10 cellular contexts compared by ENCODE assay signal in the genomic region with DNA sequence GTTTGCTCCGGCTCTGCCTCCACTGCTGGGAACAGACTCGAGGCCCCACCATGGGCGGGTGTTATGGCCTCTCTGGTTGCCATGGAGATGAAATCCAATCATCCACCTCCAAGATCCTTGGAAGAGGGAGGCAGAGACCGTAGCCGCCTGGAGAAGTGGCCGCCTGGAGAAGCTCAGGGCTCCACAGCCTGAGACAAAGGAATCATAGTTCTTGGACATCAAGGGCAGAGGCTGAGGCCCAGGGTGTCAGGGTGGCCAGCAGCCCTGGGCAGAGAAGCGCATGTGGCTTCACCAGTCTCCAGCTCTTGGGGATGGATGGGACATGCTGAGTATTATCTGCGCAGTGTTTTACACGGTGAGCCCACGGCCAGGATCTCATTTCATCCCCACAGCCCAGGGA. TPM values are rescaled to one million over a fixed set of nuclear protein-coding genes. Genes with fewer than 3 reads are reported as not detected.
DNase-seq lines count a peak whose midpoint lies in the region; ATAC-seq and TF ChIP-seq lines count a peak whose summit lies in the region.
"Had no signal": no experiment of that assay in that cellular context is flagged by ENCODE, and none has a peak within 500 bp of the region (broad histone marks: within the 10 kb centered on the region; RNA-seq: fewer than 3 reads in every experiment).

No MANE protein-coding gene starts in this region.

- no peaks in the 10 kb centered on the region for H3K9me2 ChIP-seq in GM23248 (ENCODE audit: insufficient read depth)

- no peaks in the 10 kb centered on the region for H3K36me3 Mint-ChIP-seq in neural crest cell (ENCODE audit: low read depth)
- no peaks in the 10 kb centered on the region for H3K36me3 Mint-ChIP-seq in activated T-helper 17 cell treated with anti-CD3 and anti-CD28 coated beads, Interleukin-2, amount 50 U/mL, for 72 hours (ENCODE audit: low read depth)
- H3K36me3 Mint-ChIP-seq: activated naive CD4-positive, alpha-beta T cell treated with anti-CD3 and anti-CD28 coated beads, Interleukin-2, amount 10 ng/mL, durations not matched to agents 7 days and 5 days had no signal

- no peak overlapping the region for H3K27ac ChIP-seq in GM23248
- H3K27ac ChIP-seq in cingulate gyrus (ENCODE audit: low read depth, low read length), result peak overlapping the region; percentile 67
- H3K27ac ChIP-seq in stomach, result no peak overlapping the region
- H3K27ac ChIP-seq: thyroid gland had no signal

- H3K79me2 ChIP-seq in GM23248 (ENCODE audit: insufficient read depth), result no peaks in the 10 kb centered on the region

- H4K20me1 ChIP-seq in GM23248 (ENCODE audit: insufficient read depth), result no peaks in the 10 kb centered on the region

- no peak overlapping the region for H3K4me2 ChIP-seq in GM23248 (ENCODE audit: unreplicated experiment)

- H3K4me3 Mint-ChIP-seq in neural crest cell, result peak overlapping the region; percentile 49
- no peak overlapping the region for H3K4me3 Mint-ChIP-seq in activated T-helper 17 cell treated with anti-CD3 and anti-CD28 coated beads, Interleukin-2, amount 50 U/mL, for 72 hours
- H3K4me3 Mint-ChIP-seq: activated naive CD4-positive, alpha-beta T cell treated with anti-CD3 and anti-CD28 coated beads, Interleukin-2, amount 10 ng/mL, durations not matched to agents 7 days and 5 days had no signal

- peaks cover 45% of the 10 kb centered on the region for H3K4me1 Mint-ChIP-seq in neural crest cell
- no peaks in the 10 kb centered on the region for H3K4me1 Mint-ChIP-seq in activated T-helper 17 cell treated with anti-CD3 and anti-CD28 coated beads, Interleukin-2, amount 50 U/mL, for 72 hours
- H3K4me1 Mint-ChIP-seq: activated naive CD4-positive, alpha-beta T cell treated with anti-CD3 and anti-CD28 coated beads, Interleukin-2, amount 10 ng/mL, durations not matched to agents 7 days and 5 days had no signal

- H3K27me3 ChIP-seq in GM23248 (replicated peaks; ENCODE audit: insufficient read depth) (no peaks in the 10 kb centered on the region), stomach (no peaks in the 10 kb centered on the region)
- H3K27me3 ChIP-seq: thyroid gland had no signal

- H3K4me3 ChIP-seq in GM23248 (no peak overlapping the region), stomach (no peak overlapping the region)
- H3K4me3 ChIP-seq: thyroid gland had no signal

- TF ChIP-seq CTCF in neural crest cell (conservative IDR thresholded peaks at IDR 0.05) (no peak), stomach (IDR thresholded peaks at IDR 0.05) (no peak)

- TF ChIP-seq EP300 in stomach (IDR thresholded peaks at IDR 0.05), result no peak

- H3K4me1 ChIP-seq in GM23248 (ENCODE audit: insufficient read depth), result no peaks in the 10 kb centered on the region
- peaks cover 0 to 19% (median 9%) of the 10 kb centered on the region in 4 donors for H3K4me1 ChIP-seq in stomach
- H3K4me1 ChIP-seq: thyroid gland had no signal

- ATAC-seq in activated T-helper 17 cell treated with anti-CD3 and anti-CD28 coated beads, Interleukin-2, amount 50 U/mL, for 72 hours (replicated peaks), result no peak
- ATAC-seq in HG03571 (IDR thresholded peaks at IDR 0.05; ENCODE audit: unreplicated experiment), result no peak

- H3K27ac Mint-ChIP-seq in neural crest cell (ENCODE audit: unreplicated experiment), result peak overlapping the region; percentile 93
- no peak overlapping the region for H3K27ac Mint-ChIP-seq in activated T-helper 17 cell treated with anti-CD3 and anti-CD28 coated beads, Interleukin-2, amount 50 U/mL, for 72 hours
- H3K27ac Mint-ChIP-seq: activated naive CD4-positive, alpha-beta T cell treated with anti-CD3 and anti-CD28 coated beads, Interleukin-2, amount 10 ng/mL, durations not matched to agents 7 days and 5 days had no signal

- H3F3A ChIP-seq in GM23248 (ENCODE audit: insufficient read depth), result 0 out of 2 replicates have a peak, but pooled peaks cover 4% of the 10 kb centered on the region

- in situ Hi-C loops in GM23248 (cut with MboI), result no loop called here

- intact Hi-C loops in stomach (cut with DNase I; ENCODE audit: low total_unique reads), result no loop called here

- no peaks in the 10 kb centered on the region for H3K9me3 Mint-ChIP-seq in neural crest cell
- no peaks in the 10 kb centered on the region for H3K9me3 Mint-ChIP-seq in activated T-helper 17 cell treated with anti-CD3 and anti-CD28 coated beads, Interleukin-2, amount 50 U/mL, for 72 hours
- H3K9me3 Mint-ChIP-seq: activated naive CD4-positive, alpha-beta T cell treated with anti-CD3 and anti-CD28 coated beads, Interleukin-2, amount 10 ng/mL, durations not matched to agents 7 days and 5 days had no signal

- no peak overlapping the region for H2AFZ ChIP-seq in GM23248

- H3K27me3 Mint-ChIP-seq in neural crest cell (ENCODE audit: low read depth), result no peaks in the 10 kb centered on the region
- H3K27me3 Mint-ChIP-seq in activated T-helper 17 cell treated with anti-CD3 and anti-CD28 coated beads, Interleukin-2, amount 50 U/mL, for 72 hours, result no peaks in the 10 kb centered on the region

- DNase-seq in GM23248 (peak; percentile 51), NCI-H2227 (lab: John Stamatoyannopoulos, UW; ENCODE audit: unreplicated experiment) (peak; percentile 86), neural crest cell (ENCODE audit: low read depth, low spot score) (peak; percentile 57), stomach (no peak)
- DNase-seq: activated CD8-positive, alpha-beta memory T cell treated with anti-CD3 and anti-CD28 coated beads for 24 hours; activated naive CD4-positive, alpha-beta T cell treated with anti-CD3 and anti-CD28 coated beads, Interleukin-2, amount 10 ng/mL, durations not matched to agents 7 days and 5 days; thyroid gland had no signal

- H3K36me3 ChIP-seq in GM23248 (ENCODE audit: low read depth) (no peaks in the 10 kb centered on the region), stomach (no peaks in the 10 kb centered on the region)
- H3K36me3 ChIP-seq: thyroid gland had no signal

- no peaks in the 10 kb centered on the region for H3K9me3 ChIP-seq in GM23248 (ENCODE audit: low read depth)
- H3K9me3 ChIP-seq in stomach, result no peaks in the 10 kb centered on the region
- H3K9me3 ChIP-seq: thyroid gland had no signal

- WGBS in GM23248 (ENCODE audit: low coverage in 1 of 2, low lambda C conversion rate in 2 of 2, missing lambda C conversion rate in 2 of 2), 2 experiments, result 52 to 55% methylated on average over 10 of the region's 10 CpGs
- 60 to 72% (median 63%) methylated on average over 10 of the region's 10 CpGs for WGBS in stomach, 5 donors

- no peak overlapping the region for H3K9ac ChIP-seq in GM23248

- no peak for TF ChIP-seq POLR2A in stomach (IDR thresholded peaks at IDR 0.05)

RNA-seq across cellular contexts. Expression of gene ABR, which starts 36.2 kb away (rescaled TPM):
- total RNA-seq in GM23248 (2014; rRNA removed; shearing (Covaris generic)), result 31.0 and 38.2 TPM in 2 replicates
- polyA plus RNA-seq in GM23248 (2016; fragmentation: Nextera tagmentation; extraction: Ambion mirVana), result 24.4 and 26.7 TPM in 2 replicates
- 57.4 and 59.7 TPM in 2 replicates for total RNA-seq in neural crest cell
- 1,000 to 10,000 TPM in 1 of 5 donors, 100 to 1,000 TPM in 2, 10 to 100 TPM in 2; 65.5 to 1,523 (median 142) TPM for total RNA-seq in stomach
- polyA plus RNA-seq in stomach, result 10 to 100 TPM; 28.3 to 41.2 (median 40.0) TPM
- 10 to 100 TPM; 71.4 to 87.2 TPM for total RNA-seq in activated T-helper 17 cell treated with anti-CD3 and anti-CD28 coated beads, Interleukin-2, amount 50 U/mL, for 72 hours
